1 cellular context compared by ENCODE assay signal in genomic region chr16:4385066-4385788, GRCh38.
TF ChIP-seq lines count a peak whose summit lies in the region.

No MANE protein-coding gene starts in this region.

TF ChIP-seq in HepG2, 621 proteins besides CTCF, POLR2A, EP300 and RAD21 (continued from another document):
- TF ChIP-seq, protein P1, sequence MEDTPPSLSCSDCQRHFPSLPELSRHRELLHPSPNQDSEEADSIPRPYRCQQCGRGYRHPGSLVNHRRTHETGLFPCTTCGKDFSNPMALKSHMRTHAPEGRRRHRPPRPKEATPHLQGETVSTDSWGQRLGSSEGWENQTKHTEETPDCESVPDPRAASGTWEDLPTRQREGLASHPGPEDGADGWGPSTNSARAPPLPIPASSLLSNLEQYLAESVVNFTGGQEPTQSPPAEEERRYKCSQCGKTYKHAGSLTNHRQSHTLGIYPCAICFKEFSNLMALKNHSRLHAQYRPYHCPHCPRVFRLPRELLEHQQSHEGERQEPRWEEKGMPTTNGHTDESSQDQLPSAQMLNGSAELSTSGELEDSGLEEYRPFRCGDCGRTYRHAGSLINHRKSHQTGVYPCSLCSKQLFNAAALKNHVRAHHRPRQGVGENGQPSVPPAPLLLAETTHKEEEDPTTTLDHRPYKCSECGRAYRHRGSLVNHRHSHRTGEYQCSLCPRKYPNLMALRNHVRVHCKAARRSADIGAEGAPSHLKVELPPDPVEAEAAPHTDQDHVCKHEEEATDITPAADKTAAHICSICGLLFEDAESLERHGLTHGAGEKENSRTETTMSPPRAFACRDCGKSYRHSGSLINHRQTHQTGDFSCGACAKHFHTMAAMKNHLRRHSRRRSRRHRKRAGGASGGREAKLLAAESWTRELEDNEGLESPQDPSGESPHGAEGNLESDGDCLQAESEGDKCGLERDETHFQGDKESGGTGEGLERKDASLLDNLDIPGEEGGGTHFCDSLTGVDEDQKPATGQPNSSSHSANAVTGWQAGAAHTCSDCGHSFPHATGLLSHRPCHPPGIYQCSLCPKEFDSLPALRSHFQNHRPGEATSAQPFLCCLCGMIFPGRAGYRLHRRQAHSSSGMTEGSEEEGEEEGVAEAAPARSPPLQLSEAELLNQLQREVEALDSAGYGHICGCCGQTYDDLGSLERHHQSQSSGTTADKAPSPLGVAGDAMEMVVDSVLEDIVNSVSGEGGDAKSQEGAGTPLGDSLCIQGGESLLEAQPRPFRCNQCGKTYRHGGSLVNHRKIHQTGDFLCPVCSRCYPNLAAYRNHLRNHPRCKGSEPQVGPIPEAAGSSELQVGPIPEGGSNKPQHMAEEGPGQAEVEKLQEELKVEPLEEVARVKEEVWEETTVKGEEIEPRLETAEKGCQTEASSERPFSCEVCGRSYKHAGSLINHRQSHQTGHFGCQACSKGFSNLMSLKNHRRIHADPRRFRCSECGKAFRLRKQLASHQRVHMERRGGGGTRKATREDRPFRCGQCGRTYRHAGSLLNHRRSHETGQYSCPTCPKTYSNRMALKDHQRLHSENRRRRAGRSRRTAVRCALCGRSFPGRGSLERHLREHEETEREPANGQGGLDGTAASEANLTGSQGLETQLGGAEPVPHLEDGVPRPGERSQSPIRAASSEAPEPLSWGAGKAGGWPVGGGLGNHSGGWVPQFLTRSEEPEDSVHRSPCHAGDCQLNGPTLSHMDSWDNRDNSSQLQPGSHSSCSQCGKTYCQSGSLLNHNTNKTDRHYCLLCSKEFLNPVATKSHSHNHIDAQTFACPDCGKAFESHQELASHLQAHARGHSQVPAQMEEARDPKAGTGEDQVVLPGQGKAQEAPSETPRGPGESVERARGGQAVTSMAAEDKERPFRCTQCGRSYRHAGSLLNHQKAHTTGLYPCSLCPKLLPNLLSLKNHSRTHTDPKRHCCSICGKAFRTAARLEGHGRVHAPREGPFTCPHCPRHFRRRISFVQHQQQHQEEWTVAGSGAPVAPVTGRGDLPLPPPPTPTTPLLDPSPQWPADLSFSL (CRISPR knock-in tag; IDR thresholded peaks at IDR 0.05) = no peak
